Comparison of ENCODE assay signal across 9 cellular contexts in the genomic region with DNA sequence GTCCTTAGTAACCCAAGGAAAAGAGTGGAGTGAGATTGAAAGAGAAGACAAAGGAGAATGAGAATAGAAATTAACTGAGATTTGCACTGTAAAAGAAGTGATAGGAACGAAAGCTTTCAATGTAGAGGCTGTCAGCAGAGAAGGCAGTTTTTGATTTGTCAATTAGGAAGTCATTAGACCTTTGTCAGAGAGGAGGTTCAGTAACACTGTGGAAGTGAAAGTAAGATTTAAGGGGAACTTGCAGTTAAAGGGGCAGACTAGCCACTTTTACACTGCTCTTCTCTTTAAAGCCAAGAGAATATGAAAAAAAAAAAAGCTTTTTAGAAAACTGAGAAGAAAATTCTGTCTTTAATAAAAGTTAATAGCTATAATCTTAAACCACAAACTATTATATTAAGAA. TPM values are rescaled to one million over a fixed set of nuclear protein-coding genes. Genes with fewer than 3 reads are reported as not detected.
DNase-seq lines count a peak whose midpoint lies in the region; ATAC-seq, FAIRE-seq and TF ChIP-seq lines count a peak whose summit lies in the region.
"Had no signal": no experiment of that assay in that cellular context is flagged by ENCODE, and none has a peak within 500 bp of the region (broad histone marks: within the 10 kb centered on the region; RNA-seq: fewer than 3 reads in every experiment).

No MANE protein-coding gene starts in this region.

- H3K4me3 ChIP-seq in right cardiac atrium (ENCODE audit: low read length): peak overlapping the region; percentile 22
- peak overlapping the region; percentile 53 for H3K4me3 ChIP-seq in GM12878
- no peak overlapping the region for H3K4me3 ChIP-seq in upper lobe of right lung
- no peak overlapping the region for H3K4me3 ChIP-seq in neuronal stem cell (ENCODE audit: low read length in 2 of 2)

- H4K20me1 ChIP-seq in GM12878 (ENCODE audit: control insufficient read depth, insufficient read depth): no peaks in the 10 kb centered on the region

- no peak overlapping the region for H2BK120ac ChIP-seq in neuronal stem cell (ENCODE audit: low read depth, low read length)

- no peaks in the 10 kb centered on the region for H3K9me3 ChIP-seq in right cardiac atrium (ENCODE audit: control insufficient read depth, low read length)
- peaks cover 2% of the 10 kb centered on the region; the same call in 2 of the 3 replicates for H3K9me3 ChIP-seq in GM12878 (replicated peaks; ENCODE audit: control insufficient read depth, insufficient read depth, low read length)
- no peaks in the 10 kb centered on the region for H3K9me3 ChIP-seq in upper lobe of right lung
- no peaks in the 10 kb centered on the region for H3K9me3 ChIP-seq in neuronal stem cell (replicated peaks in 1 of 2; ENCODE audit: control insufficient read depth in 2 of 2, insufficient read depth in 1 of 2, low read depth in 1 of 2, low read length in 2 of 2)

- no peak overlapping the region for H4K91ac ChIP-seq in neuronal stem cell (ENCODE audit: low read depth, low read length, poor library complexity)

- POLR2A ChIA-PET in GM12878 (lab: Charles Lee): interaction anchor here (0.8 to 2.2 kb wide), 9 partner anchors 9 to 49 kb away, joined by 3 to 9 read pairs (median 5); partner anchors contain the start of gene KYNU

- H3K9ac ChIP-seq in GM12878 (ENCODE audit: control insufficient read depth, insufficient read depth, low read length) (peak overlapping the region; percentile 65), neuronal stem cell (ENCODE audit: low read depth, low read length, poor library complexity) (no peak overlapping the region)

- TF ChIP-seq RAD21 in GM12878 (IDR thresholded peaks at IDR 0.05; ENCODE audit: insufficient read depth, low read depth, low read length): no peak

- no peaks in the 10 kb centered on the region for H3K4me1 ChIP-seq in right cardiac atrium (ENCODE audit: control insufficient read depth, insufficient read depth, low read length)
- peaks cover 19% of the 10 kb centered on the region for H3K4me1 ChIP-seq in GM12878 (ENCODE audit: control insufficient read depth, insufficient read depth, low read length)
- H3K4me1 ChIP-seq in upper lobe of right lung: no peaks in the 10 kb centered on the region
- no peaks in the 10 kb centered on the region for H3K4me1 ChIP-seq in neuronal stem cell (ENCODE audit: control insufficient read depth in 2 of 2, insufficient read depth in 1 of 2, low read depth in 1 of 2, low read length in 2 of 2)

- ATAC-seq in right cardiac atrium (peak in 1 of 2 donors; percentile 39), left ventricle myocardium superior (no peak), HG03196 (IDR thresholded peaks at IDR 0.05; ENCODE audit: unreplicated experiment) (peak; percentile 92), GM12878 (peak; percentile 94), upper lobe of right lung (peak; percentile 72)

- H3K36me3 ChIP-seq in GM12878 (ENCODE audit: control insufficient read depth in 2 of 2, insufficient read depth in 2 of 2, low read length in 1 of 2) (no peaks in the 10 kb centered on the region), upper lobe of right lung (no peaks in the 10 kb centered on the region), neuronal stem cell (replicated peaks in 1 of 2; ENCODE audit: control insufficient read depth in 2 of 2, insufficient read depth in 2 of 2, low read length in 2 of 2) (no peaks in the 10 kb centered on the region)

- RAD21 ChIA-PET in GM12878 (lab: Charles Lee; ENCODE audit: unreplicated experiment): interaction anchor here (0.7 to 4.6 kb wide), 12 partner anchors 10 to 1469 kb away, joined by 3 to 48 read pairs (median 4); partner anchors contain the start of gene KYNU

- H3K14ac ChIP-seq in neuronal stem cell (ENCODE audit: low read length): no peak overlapping the region

- FAIRE-seq in GM12878 (lab: Jason Lieb, UNC): peak; percentile 75

- TF ChIP-seq CTCF in GM12878 (IDR thresholded peaks at IDR 0.05 in 2 of 3, conservative IDR thresholded peaks at IDR 0.05 in 1 of 3; ENCODE audit: control insufficient read depth in 2 of 3, extremely low read depth in 1 of 3, insufficient read depth in 1 of 3, low read depth in 3 of 3, low read length in 3 of 3): no peak
- no peak for TF ChIP-seq CTCF in upper lobe of right lung (IDR thresholded peaks at IDR 0.05)

- H2BK12ac ChIP-seq in neuronal stem cell (ENCODE audit: low read length): no peak overlapping the region

- intact Hi-C loops in right cardiac atrium (cut with DNase I) (no loop called here), left ventricle myocardium superior (cut with micrococcal nuclease) (no loop called here), GM12878 (cut with micrococcal nuclease; ENCODE audit: unreplicated experiment) (loop anchor here (1.0 kb wide), 1 partner anchor 48 kb away; no protein-coding TSS in a partner anchor), upper lobe of right lung (cut with DNase I) (no loop called here)

- H3K18ac ChIP-seq in neuronal stem cell (ENCODE audit: low read length): no peak overlapping the region

- no peak overlapping the region for H2BK15ac ChIP-seq in neuronal stem cell (ENCODE audit: low read length)

- DNase-seq in right cardiac atrium (no peak), left ventricle myocardium superior (no peak), GM12878 (ENCODE audit: low read depth, low spot score) (no peak), upper lobe of right lung (no peak), neuronal stem cell (ENCODE audit: low spot score) (no peak), GM03348 (ENCODE audit: low spot score) (no peak), D341Med (ENCODE audit: low spot score) (no peak)
- DNase-seq: naive thymus-derived CD8-positive, alpha-beta T cell had no signal

- SMC1A ChIA-PET in GM12878 (lab: Charles Lee; ENCODE audit: uncharacterized antibody, unreplicated experiment): interaction anchor here (0.6 to 4.6 kb wide), 14 partner anchors 10 to 147 kb away, joined by 3 to 32 read pairs (median 4); no protein-coding TSS in a partner anchor

- peak in 1 of 2 experiments; percentile 31; a peak in 1 of 4 replicates for TF ChIP-seq EP300 in GM12878 (IDR thresholded peaks at IDR 0.05; ENCODE audit: borderline replicate concordance in 1 of 2, control insufficient read depth in 1 of 2, low read depth in 2 of 2, low read length in 2 of 2)

- no peak overlapping the region for H3K27ac ChIP-seq in right cardiac atrium (ENCODE audit: low read length)
- peak overlapping the region; percentile 83 for H3K27ac ChIP-seq in GM12878 (ENCODE audit: control insufficient read depth, insufficient read depth)
- H3K27ac ChIP-seq in upper lobe of right lung: peak overlapping the region; percentile 33
- no peak overlapping the region for H3K27ac ChIP-seq in neuronal stem cell (replicated peaks; ENCODE audit: low read length)

- 17% methylated on average over 1 of the region's 1 CpG for WGBS in right cardiac atrium
- WGBS in GM12878 (ENCODE audit: insufficient coverage, insufficient replicate concordance, low lambda C conversion rate, missing lambda C conversion rate): 0% methylated on average over 1 of the region's 1 CpG
- WGBS in neuronal stem cell (ENCODE audit: extremely low coverage in 2 of 2, insufficient read length in 2 of 2, insufficient replicate concordance in 1 of 2), 2 donors: no CpG with 5 or more reads among the region's 1 CpG

- CTCF ChIA-PET in GM12878 (lab: Yijun Ruan, JAX): interaction anchor here (0.6 to 3.9 kb wide), 9 partner anchors 11 to 464 kb away, joined by 3 to 46 read pairs (median 3); partner anchors contain the start of gene KYNU

- in situ Hi-C loops in GM12878 (cut with MboI): no loop called here

- H4K8ac ChIP-seq in neuronal stem cell (ENCODE audit: low read depth, low read length): no peak overlapping the region

- BruUV-seq in GM12878 (replicated peaks; lab: Mats Ljungman, UMichigan): no TSS peak

- no peak overlapping the region for H2AK5ac ChIP-seq in neuronal stem cell (ENCODE audit: low read depth, low read length)

- no peak overlapping the region for H3K23ac ChIP-seq in neuronal stem cell (ENCODE audit: low read depth, low read length, poor library complexity)

- H3K27me3 ChIP-seq in right cardiac atrium (ENCODE audit: control insufficient read depth, insufficient read depth) (no peaks in the 10 kb centered on the region), GM12878 (replicated peaks in 1 of 2; ENCODE audit: control insufficient read depth in 2 of 2, insufficient read depth in 2 of 2, low read length in 1 of 2) (no peaks in the 10 kb centered on the region), upper lobe of right lung (no peaks in the 10 kb centered on the region), neuronal stem cell (ENCODE audit: control insufficient read depth in 3 of 3, insufficient read depth in 3 of 3, low read depth in 1 of 3, low read length in 3 of 3) (no peaks in the 10 kb centered on the region)

- peak overlapping the region; percentile 95 for H2AFZ ChIP-seq in GM12878 (ENCODE audit: control insufficient read depth, low read depth, low read length)
- no peak overlapping the region for H2AFZ ChIP-seq in neuronal stem cell (ENCODE audit: low read length)

- peak overlapping the region; percentile 70 for H3K4me2 ChIP-seq in GM12878 (ENCODE audit: control insufficient read depth, insufficient read depth)
- no peak overlapping the region for H3K4me2 ChIP-seq in neuronal stem cell (ENCODE audit: insufficient read depth, low read length, poor library complexity, severe bottlenecking)

- H3K4ac ChIP-seq in neuronal stem cell (ENCODE audit: low read length): no peak overlapping the region

- no peak for TF ChIP-seq POLR2A in GM12878 (IDR thresholded peaks at IDR 0.05; ENCODE audit: low read depth, low read length)

- H3K79me1 ChIP-seq in neuronal stem cell (ENCODE audit: low read depth, low read length): no peaks in the 10 kb centered on the region

- no peak overlapping the region for H2BK5ac ChIP-seq in neuronal stem cell (ENCODE audit: low read length)

- H3K79me2 ChIP-seq in GM12878 (ENCODE audit: control insufficient read depth, insufficient read depth, low read length): no peaks in the 10 kb centered on the region

RNA-seq across cellular contexts. Expression of gene KYNU, which starts 11.5 kb away (rescaled TPM):
- total RNA-seq in right cardiac atrium (1 to 10 TPM; 1.4 to 2.3 (median 2.1) TPM), left ventricle myocardium superior (1.4 TPM), GM12878 (2014; rRNA removed) (34.8 and 45.1 TPM in 2 replicates), GM12878 (2014; rRNA removed; fragmentation: Illumina TruSeq; extraction: Trizol) (56.2 and 57.0 TPM in 2 replicates), GM12878 (2021) (36.8 and 38.6 TPM in 2 replicates), upper lobe of right lung (34.5 TPM)
- polyA plus RNA-seq in right cardiac atrium (0.50 TPM), GM12878 (2011; rRNA removed) (39.9 and 55.5 TPM in 2 replicates), GM12878 (2014; fragmentation: Illumina TruSeq; extraction: Trizol) (48.8 and 66.6 TPM in 2 replicates), GM12878 (2014; fragmentation: Nextera tagmentation; extraction: Ambion mirVana) (100 to 1,000 TPM in 1 of 2 experiments, 10 to 100 TPM in 1; 65.0 to 101 TPM), GM12878 (2014; rRNA removed) (24.7 and 31.3 TPM in 2 replicates), GM12878 (2016; fragmentation: Nextera tagmentation; extraction: Ambion mirVana) (10 to 100 TPM; 31.3 to 33.8 TPM)
- 87.8 and 98.2 TPM in 2 replicates for total RNA-seq in GM12878 (2013; cell fraction: nucleolus; rRNA removed)
- 23.3 TPM for polyA plus RNA-seq in GM12878 (2011; ENCODE audit: low read depth)
- 17.1 and 20.3 TPM in 2 replicates for polyA plus RNA-seq in GM12878 (2011; cell fraction: cytosol; rRNA removed)
- polyA plus RNA-seq in GM12878 (2011; cell fraction: nucleus; rRNA removed): 15.4 and 16.4 TPM in 2 replicates
- 23.7 and 28.4 TPM in 2 replicates for polyA plus RNA-seq in GM12878 (2012)
- 19.8 and 39.5 TPM in 2 replicates for polyA minus RNA-seq in GM12878 (2011; rRNA and poly(A)+ RNA removed)
- polyA minus RNA-seq in GM12878 (2011; cell fraction: cytosol; rRNA and poly(A)+ RNA removed): 12.6 and 16.5 TPM in 2 replicates
- polyA minus RNA-seq in GM12878 (2011; cell fraction: nucleus; rRNA and poly(A)+ RNA removed): 34.2 and 46.5 TPM in 2 replicates
- 0.03 TPM for polyA plus RNA-seq in neuronal stem cell (2013, experiment 1 of 2)
- 0.04 TPM for polyA plus RNA-seq in neuronal stem cell (2013, experiment 2 of 2)

Comparison
In these comparisons a context has a peak if more than half of its experiments do, and no peak if none do; other contexts are left out.
1. H3K27ac ChIP-seq: peak in GM12878 (single experiment) and upper lobe of right lung (single experiment); none in right cardiac atrium (single experiment) and neuronal stem cell (single experiment).
2. H3K4me3 ChIP-seq: peak in right cardiac atrium (single experiment) and GM12878 (single experiment); none in upper lobe of right lung (single experiment) and neuronal stem cell (0 of 2).
3. RNA of gene KYNU, which starts 11.5 kb away (total RNA-seq): 34.8 to 98.2 TPM in GM12878 and 34.5 TPM in upper lobe of right lung (single experiment); 1.4 to 2.3 TPM in right cardiac atrium and 1.4 TPM in left ventricle myocardium superior (single experiment); every median in the first group is over 10 times any median in the second.